8 cellular contexts compared by ENCODE assay signal in genomic region chr15:98896802-98897732, GRCh38.
DNase-seq lines count a peak whose midpoint lies in the region; ATAC-seq and TF ChIP-seq lines count a peak whose summit lies in the region.

No MANE protein-coding gene starts in this region.

- H3K4me3 ChIP-seq in ACC112 (ENCODE audit: low read depth, low read length), result peak overlapping the region; percentile 50
- no peak overlapping the region for H3K4me3 ChIP-seq in choroid plexus epithelial cell (ENCODE audit: low read depth, low read length)
- no peak overlapping the region for H3K4me3 ChIP-seq in mesodermal cell (ENCODE audit: extremely low read depth, insufficient read depth, low read length, poor library complexity, severe bottlenecking)

- H3K27me3 ChIP-seq in ACC112 (ENCODE audit: insufficient read depth, low read length), result no peaks in the 10 kb centered on the region

- WGBS in mesodermal cell (ENCODE audit: insufficient coverage in 2 of 2), 2 experiments, result 49 to 62% methylated on average over 7 to 9 of the region's 12 CpGs

- in situ Hi-C loops in GM13976 (cut with MboI; ENCODE audit: low sequenced_read_pairs, unreplicated experiment), result no loop called here

- TF ChIP-seq CTCF in choroid plexus epithelial cell (conservative IDR thresholded peaks at IDR 0.05; ENCODE audit: low read depth, low read length), result no peak
- TF ChIP-seq CTCF in GM13976 (IDR thresholded peaks at IDR 0.05; ENCODE audit: borderline replicate concordance, control extremely low read depth, extremely low read depth, insufficient read depth, missing control alignments), result no peak

- no peaks in the 10 kb centered on the region for H3K9me3 ChIP-seq in mesodermal cell (ENCODE audit: control insufficient read depth, low read length)

- DNase-seq in LHCN-M2 (ENCODE audit: low read depth), result peak; percentile 99
- DNase-seq in choroid plexus epithelial cell (ENCODE audit: low read depth), result peak; percentile 99
- DNase-seq in activated effector memory CD4-positive, alpha-beta T cell treated with anti-CD3 and anti-CD28 coated beads, Interleukin-2, amount 50 U/mL, for 16 hours, result no peak
- DNase-seq in GM13976 (ENCODE audit: low spot score), result no peak
- DNase-seq in stimulated activated CD4-positive, alpha-beta T cell treated with anti-CD3 and anti-CD28 coated beads, Interleukin-2, amount 100 ng/mL, for 48 hours, result no peak

- H2AFZ ChIP-seq in ACC112 (ENCODE audit: low read length, unreplicated experiment), result no peak overlapping the region

- H3K36me3 ChIP-seq in ACC112 (ENCODE audit: insufficient read depth, low read length) (peaks cover 2% of the 10 kb centered on the region; the same call in 1 of the 2 replicates), mesodermal cell (ENCODE audit: control insufficient read depth, insufficient read depth, low read length) (peaks cover 42% of the 10 kb centered on the region)

- H3K27ac ChIP-seq in ACC112 (ENCODE audit: low read depth, low read length) (peak overlapping the region; percentile 99), mesodermal cell (ENCODE audit: low read depth, low read length, severe bottlenecking) (peak overlapping the region; percentile 99)

- H3K4me1 ChIP-seq in ACC112 (ENCODE audit: control insufficient read depth, insufficient read depth, low read length, unreplicated experiment), result peaks cover 53% of the 10 kb centered on the region
- H3K4me1 ChIP-seq in mesodermal cell (ENCODE audit: control insufficient read depth, insufficient read depth, low read length, poor library complexity, severe bottlenecking), result peaks cover 53% of the 10 kb centered on the region

- ATAC-seq in HG02938 (IDR thresholded peaks at IDR 0.05; ENCODE audit: unreplicated experiment), result no peak

- H3K79me2 ChIP-seq in ACC112 (ENCODE audit: control insufficient read depth, insufficient read depth, low read length, unreplicated experiment), result peaks cover 25% of the 10 kb centered on the region

Comparison
In these comparisons a context has a peak if more than half of its experiments do, and no peak if none do; other contexts are left out.
1. DNase-seq: peak in LHCN-M2 (single experiment) and choroid plexus epithelial cell (single experiment); none in activated effector memory CD4-positive, alpha-beta T cell treated with anti-CD3 and anti-CD28 coated beads, Interleukin-2, amount 50 U/mL, for 16 hours (single experiment), GM13976 (single experiment) and stimulated activated CD4-positive, alpha-beta T cell treated with anti-CD3 and anti-CD28 coated beads, Interleukin-2, amount 100 ng/mL, for 48 hours (0 of 2).